ENCODE assay signal across 8 cellular contexts in genomic region chr6:37699138-37699766, GRCh38. TPM values are rescaled to one million over a fixed set of nuclear protein-coding genes. Genes with fewer than 3 reads are reported as not detected.
DNase-seq lines count a peak whose midpoint lies in the region; ATAC-seq and TF ChIP-seq lines count a peak whose summit lies in the region.

No MANE protein-coding gene starts in this region.

- TF ChIP-seq CTCF in RWPE2 (IDR thresholded peaks at IDR 0.05; ENCODE audit: poor library complexity, severe bottlenecking), result no peak
- no peak for TF ChIP-seq CTCF in neural progenitor cell (IDR thresholded peaks at IDR 0.05)

- H3K36me3 Mint-ChIP-seq in dendritic cell treated with granulocyte-macrophage colony-stimulating factor and Interleukin-4, amounts not matched to agents 40 ng/mL and 50 ng/mL, for 4 days (ENCODE audit: low read depth), result peaks cover 4% of the 10 kb centered on the region
- peaks cover 4% of the 10 kb centered on the region for H3K36me3 Mint-ChIP-seq in neural progenitor cell

- no peaks in the 10 kb centered on the region for H3K36me3 ChIP-seq in RWPE2 (ENCODE audit: low read depth)
- H3K36me3 ChIP-seq in neural progenitor cell, result no peaks in the 10 kb centered on the region

- no peak overlapping the region for H3K27ac Mint-ChIP-seq in dendritic cell treated with granulocyte-macrophage colony-stimulating factor and Interleukin-4, amounts not matched to agents 40 ng/mL and 50 ng/mL, for 4 days
- H3K27ac Mint-ChIP-seq in neural progenitor cell, result no peak overlapping the region

- H3K9me3 ChIP-seq in RWPE2 (ENCODE audit: severe bottlenecking) (no peaks in the 10 kb centered on the region), neural progenitor cell (ENCODE audit: low read depth) (no peaks in the 10 kb centered on the region)

- H3F3A ChIP-seq in neural progenitor cell (ENCODE audit: low read depth), result peaks cover 46% of the 10 kb centered on the region

- H2AFZ ChIP-seq in neural progenitor cell (replicated peaks), result peak overlapping the region; percentile 80

- H4K20me1 ChIP-seq in neural progenitor cell (ENCODE audit: low read depth), result peaks cover 26% of the 10 kb centered on the region

- H3K4me3 ChIP-seq in RWPE2 (ENCODE audit: severe bottlenecking), result peak overlapping the region; percentile 44
- peak overlapping the region; percentile 72 for H3K4me3 ChIP-seq in neural progenitor cell

- no peaks in the 10 kb centered on the region for H3K9me3 Mint-ChIP-seq in dendritic cell treated with granulocyte-macrophage colony-stimulating factor and Interleukin-4, amounts not matched to agents 40 ng/mL and 50 ng/mL, for 4 days
- no peaks in the 10 kb centered on the region for H3K9me3 Mint-ChIP-seq in neural progenitor cell

- H3K27me3 Mint-ChIP-seq in dendritic cell treated with granulocyte-macrophage colony-stimulating factor and Interleukin-4, amounts not matched to agents 40 ng/mL and 50 ng/mL, for 4 days, result peaks cover 88% of the 10 kb centered on the region
- peaks cover 51% of the 10 kb centered on the region for H3K27me3 Mint-ChIP-seq in neural progenitor cell (ENCODE audit: insufficient read depth, low read depth)

- H3K27ac ChIP-seq in RWPE2 (ENCODE audit: poor library complexity, severe bottlenecking), result no peak overlapping the region
- no peak overlapping the region for H3K27ac ChIP-seq in neural progenitor cell

- peaks cover 59% of the 10 kb centered on the region for H3K4me1 Mint-ChIP-seq in dendritic cell treated with granulocyte-macrophage colony-stimulating factor and Interleukin-4, amounts not matched to agents 40 ng/mL and 50 ng/mL, for 4 days (ENCODE audit: low read depth)
- peaks cover 55% of the 10 kb centered on the region for H3K4me1 Mint-ChIP-seq in neural progenitor cell

- peak overlapping the region; percentile 92 for H3K4me3 Mint-ChIP-seq in dendritic cell treated with granulocyte-macrophage colony-stimulating factor and Interleukin-4, amounts not matched to agents 40 ng/mL and 50 ng/mL, for 4 days
- peak overlapping the region; percentile 87 for H3K4me3 Mint-ChIP-seq in neural progenitor cell

- DNase-seq in NCI-H2107 treated with DMSO at 0.1 percent for 48 hours (lab: John Stamatoyannopoulos, UW; ENCODE audit: unreplicated experiment), result peak; percentile 45
- no peak for DNase-seq in NCI-H2107 (lab: John Stamatoyannopoulos, UW)
- DNase-seq in RWPE2 (ENCODE audit: low spot score), result no peak
- DNase-seq in neural progenitor cell (ENCODE audit: low spot score), result no peak
- no peak for DNase-seq in AG08395 (ENCODE audit: low spot score)
- no peak for DNase-seq in NCI-H128 (lab: John Stamatoyannopoulos, UW; ENCODE audit: unreplicated experiment)

- H3K4me1 ChIP-seq in RWPE2 (ENCODE audit: insufficient read depth, poor library complexity, severe bottlenecking), result no peaks in the 10 kb centered on the region
- H3K4me1 ChIP-seq in neural progenitor cell, result peaks cover 37% of the 10 kb centered on the region

- H3K9ac ChIP-seq in neural progenitor cell, result no peak overlapping the region

- peak overlapping the region; percentile 97 for H3K4me2 ChIP-seq in neural progenitor cell

- ATAC-seq in RWPE2 (ENCODE audit: low read depth) (peak; percentile 15; the same call in 1 of the 3 replicates), GM18502 (IDR thresholded peaks at IDR 0.05; ENCODE audit: poor library complexity, unreplicated experiment) (no peak)

- peaks cover 45% of the 10 kb centered on the region for H3K27me3 ChIP-seq in RWPE2 (ENCODE audit: insufficient read depth, poor library complexity, severe bottlenecking)
- peaks cover 76% of the 10 kb centered on the region for H3K27me3 ChIP-seq in neural progenitor cell

- intact Hi-C loops in dendritic cell treated with granulocyte-macrophage colony-stimulating factor and Interleukin-4, amounts not matched to agents 40 ng/mL and 50 ng/mL, for 4 days (cut with micrococcal nuclease), result no loop called here

- no peaks in the 10 kb centered on the region for H3K79me2 ChIP-seq in neural progenitor cell (ENCODE audit: low read depth)

RNA-seq across cellular contexts. Expression of gene MDGA1, which starts 1.6 kb away (rescaled TPM):
- 1.3 and 3.8 TPM in 2 replicates for total RNA-seq in neural progenitor cell (ENCODE audit: low replicate concordance)
